Comparison of ENCODE assay signal across 17 cellular contexts in the genomic region with DNA sequence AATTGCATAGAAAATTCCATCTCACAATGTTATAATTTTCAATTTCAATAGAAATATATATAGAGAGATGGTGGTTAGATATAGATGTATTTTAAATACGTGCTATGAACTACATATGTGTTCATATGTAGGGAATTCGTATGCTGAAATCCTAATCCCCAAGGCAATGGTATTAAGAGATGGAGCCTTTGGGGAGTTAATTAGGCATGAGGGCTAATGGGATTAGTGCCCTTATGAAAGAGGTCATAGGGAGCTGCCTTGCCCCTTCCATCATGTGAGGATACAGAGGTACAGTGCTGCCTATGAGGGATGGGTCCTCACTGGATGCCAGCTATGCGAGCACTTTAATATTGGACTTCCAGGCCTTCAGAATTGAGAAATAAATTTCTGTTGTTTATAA.
DNase-seq lines count a peak whose midpoint lies in the region; ATAC-seq and TF ChIP-seq lines count a peak whose summit lies in the region.
"Had no signal": no experiment of that assay in that cellular context is flagged by ENCODE, and none has a peak within 500 bp of the region (broad histone marks: within the 10 kb centered on the region; RNA-seq: fewer than 3 reads in every experiment).

No MANE protein-coding gene starts in this region.

- no peak overlapping the region for H3K23ac ChIP-seq in neuronal stem cell (ENCODE audit: low read depth, low read length, poor library complexity)

- no peak overlapping the region for H2AFZ ChIP-seq in neuronal stem cell (ENCODE audit: low read length)

- H3K27ac Mint-ChIP-seq in CD4-positive, alpha-beta T cell = no peak overlapping the region
- H3K27ac Mint-ChIP-seq: B cell; CD4-positive, alpha-beta memory T cell; CD8-positive, alpha-beta memory T cell had no signal

- H4K91ac ChIP-seq in neuronal stem cell (ENCODE audit: low read depth, low read length, poor library complexity) = no peak overlapping the region

- H3K27ac ChIP-seq in WERI-Rb-1 (no peak overlapping the region), neuronal stem cell (replicated peaks; ENCODE audit: low read length) (no peak overlapping the region)
- no peak overlapping the region for H3K27ac ChIP-seq in effector memory CD4-positive, alpha-beta T cell (ENCODE audit: insufficient read depth, low read length, poor library complexity, severe bottlenecking)
- H3K27ac ChIP-seq in CD4-positive, alpha-beta T cell (ENCODE audit: low read depth, low read length) = no peak overlapping the region
- H3K27ac ChIP-seq: 22Rv1; A549; BLaER1 treated with 17β-estradiol and CSF1 and Interleukin-3, amounts not matched to agents 10 nM and 100 nM; C4-2B had no signal

- H3K14ac ChIP-seq in neuronal stem cell (ENCODE audit: low read length) = no peak overlapping the region

- no peak overlapping the region for H2BK5ac ChIP-seq in neuronal stem cell (ENCODE audit: low read length)

- H3K4me3 ChIP-seq in WERI-Rb-1 (ENCODE audit: low read depth, low read length) (no peak overlapping the region), neuronal stem cell (ENCODE audit: low read length in 2 of 2) (no peak overlapping the region)
- H3K4me3 ChIP-seq in effector memory CD4-positive, alpha-beta T cell (ENCODE audit: insufficient read depth, low read depth, low read length, poor library complexity, severe bottlenecking) = no peak overlapping the region
- H3K4me3 ChIP-seq: A549; BLaER1 treated with 17β-estradiol and CSF1 and Interleukin-3, amounts not matched to agents 10 nM and 100 nM had no signal

- peaks cover 2% of the 10 kb centered on the region for H3K9me3 Mint-ChIP-seq in CD4-positive, alpha-beta T cell

- H3K4me3 Mint-ChIP-seq in CD4-positive, alpha-beta T cell = no peak overlapping the region
- H3K4me3 Mint-ChIP-seq: B cell; CD4-positive, alpha-beta memory T cell; CD8-positive, alpha-beta memory T cell had no signal

- no peaks in the 10 kb centered on the region for H3K4me1 Mint-ChIP-seq in CD4-positive, alpha-beta T cell (ENCODE audit: low read depth)
- H3K4me1 Mint-ChIP-seq: B cell; CD4-positive, alpha-beta memory T cell; CD8-positive, alpha-beta memory T cell had no signal

- no peak overlapping the region for H3K9ac ChIP-seq in neuronal stem cell (ENCODE audit: low read depth, low read length, poor library complexity)
- H3K9ac ChIP-seq: BLaER1 treated with 17β-estradiol and CSF1 and Interleukin-3, amounts not matched to agents 10 nM and 100 nM had no signal

- H2BK15ac ChIP-seq in neuronal stem cell (ENCODE audit: low read length) = no peak overlapping the region

- DNase-seq in NCI-H82 (lab: John Stamatoyannopoulos, UW) = peak; percentile 99
- DNase-seq in WERI-Rb-1 = peak; percentile 27
- DNase-seq in neuronal stem cell (ENCODE audit: low spot score) = peak; percentile 20
- no peak for DNase-seq in activated CD4-positive, alpha-beta T cell treated with anti-CD3 and anti-CD28 coated beads for 48 hours
- DNase-seq in effector memory CD4-positive, alpha-beta T cell = no peak
- no peak for DNase-seq in CD4-positive, alpha-beta T cell
- DNase-seq: AML-193; CD8-positive, alpha-beta memory T cell; COR-L47; DMS79 treated with DMSO at 0.1 percent for 48 hours; GF-D8 had no signal

- no peak overlapping the region for H2BK12ac ChIP-seq in neuronal stem cell (ENCODE audit: low read length)

- CTCF ChIA-PET in CD4-positive, alpha-beta T cell (lab: Charles Lee) = no interaction called here

- H3K9me3 ChIP-seq in WERI-Rb-1 (ENCODE audit: severe bottlenecking) (no peaks in the 10 kb centered on the region), neuronal stem cell (replicated peaks in 1 of 2; ENCODE audit: control insufficient read depth in 2 of 2, insufficient read depth in 1 of 2, low read depth in 1 of 2, low read length in 2 of 2) (no peaks in the 10 kb centered on the region)
- no peaks in the 10 kb centered on the region for H3K9me3 ChIP-seq in effector memory CD4-positive, alpha-beta T cell (ENCODE audit: control insufficient read depth, low read length)
- no peaks in the 10 kb centered on the region for H3K9me3 ChIP-seq in CD4-positive, alpha-beta T cell (ENCODE audit: control insufficient read depth, low read length)

- no peak overlapping the region for H3K4me2 ChIP-seq in neuronal stem cell (ENCODE audit: insufficient read depth, low read length, poor library complexity, severe bottlenecking)
- H3K4me2 ChIP-seq: A549; BLaER1 treated with 17β-estradiol and CSF1 and Interleukin-3, amounts not matched to agents 10 nM and 100 nM had no signal

- H3K4me1 ChIP-seq in neuronal stem cell (ENCODE audit: control insufficient read depth in 2 of 2, insufficient read depth in 1 of 2, low read depth in 1 of 2, low read length in 2 of 2) = peaks cover 0 to 6% of the 10 kb centered on the region in 2 donors
- H3K4me1 ChIP-seq in effector memory CD4-positive, alpha-beta T cell (ENCODE audit: control insufficient read depth, insufficient read depth, low read length, poor library complexity, severe bottlenecking) = no peaks in the 10 kb centered on the region
- H3K4me1 ChIP-seq: A549; BLaER1 treated with 17β-estradiol and CSF1 and Interleukin-3, amounts not matched to agents 10 nM and 100 nM had no signal

- intact Hi-C loops in CD4-positive, alpha-beta T cell (cut with DNase I, micrococcal nuclease) = no loop called here

- H3K36me3 ChIP-seq in WERI-Rb-1 = no peaks in the 10 kb centered on the region
- H3K36me3 ChIP-seq in neuronal stem cell (replicated peaks in 1 of 2; ENCODE audit: control insufficient read depth in 2 of 2, insufficient read depth in 2 of 2, low read length in 2 of 2) = no peaks in the 10 kb centered on the region
- H3K36me3 ChIP-seq in effector memory CD4-positive, alpha-beta T cell (ENCODE audit: control insufficient read depth, insufficient read depth, low read length) = no peaks in the 10 kb centered on the region
- H3K36me3 ChIP-seq: BLaER1 treated with 17β-estradiol and CSF1 and Interleukin-3, amounts not matched to agents 10 nM and 100 nM had no signal

- H3K36me3 Mint-ChIP-seq in CD4-positive, alpha-beta T cell (ENCODE audit: low read depth) = no peaks in the 10 kb centered on the region

- H3K27me3 ChIP-seq in WERI-Rb-1 (ENCODE audit: insufficient read depth, low read depth, severe bottlenecking) (no peaks in the 10 kb centered on the region), neuronal stem cell (ENCODE audit: control insufficient read depth in 3 of 3, insufficient read depth in 3 of 3, low read depth in 1 of 3, low read length in 3 of 3) (no peaks in the 10 kb centered on the region)
- no peaks in the 10 kb centered on the region for H3K27me3 ChIP-seq in effector memory CD4-positive, alpha-beta T cell (replicated peaks; ENCODE audit: control insufficient read depth, insufficient read depth, low read length, poor library complexity, severe bottlenecking)
- H3K27me3 ChIP-seq in CD4-positive, alpha-beta T cell (ENCODE audit: control insufficient read depth, insufficient read depth, low read length) = no peaks in the 10 kb centered on the region
- H3K27me3 ChIP-seq: BLaER1 treated with 17β-estradiol and CSF1 and Interleukin-3, amounts not matched to agents 10 nM and 100 nM had no signal

- no peak overlapping the region for H3K18ac ChIP-seq in neuronal stem cell (ENCODE audit: low read length)

- ATAC-seq in CD4-positive, alpha-beta T cell (ENCODE audit: poor library complexity) = no peak
- ATAC-seq: A549 had no signal

- WGBS in neuronal stem cell (ENCODE audit: extremely low coverage in 2 of 2, insufficient read length in 2 of 2, insufficient replicate concordance in 1 of 2), 2 donors = 100% methylated on average over 1 of the region's 3 CpGs; no CpG with 5 or more reads in 1 of the 2 donors

- H3K27me3 Mint-ChIP-seq in CD4-positive, alpha-beta T cell = peaks cover 5% of the 10 kb centered on the region
- H3K27me3 Mint-ChIP-seq: B cell had no signal

- H3K4ac ChIP-seq in neuronal stem cell (ENCODE audit: low read length) = no peak overlapping the region

- no peak overlapping the region for H2AK5ac ChIP-seq in neuronal stem cell (ENCODE audit: low read depth, low read length)

- H2BK120ac ChIP-seq in neuronal stem cell (ENCODE audit: low read depth, low read length) = no peak overlapping the region

- POLR2A ChIA-PET in CD4-positive, alpha-beta T cell (lab: Charles Lee) = no interaction called here

- H3K79me1 ChIP-seq in neuronal stem cell (ENCODE audit: low read depth, low read length) = no peaks in the 10 kb centered on the region

- no peak overlapping the region for H4K8ac ChIP-seq in neuronal stem cell (ENCODE audit: low read depth, low read length)

- no peak for TF ChIP-seq CTCF in WERI-Rb-1 (IDR thresholded peaks at IDR 0.05; ENCODE audit: low read depth, low read length)
- no peak for TF ChIP-seq CTCF in CD4-positive, alpha-beta T cell (IDR thresholded peaks at IDR 0.05)

Comparison
In these comparisons a context has a peak if more than half of its experiments do, and no peak if none do; other contexts are left out.
1. DNase-seq: peak in NCI-H82 (single experiment), WERI-Rb-1 (single experiment) and neuronal stem cell (single experiment); none in activated CD4-positive, alpha-beta T cell treated with anti-CD3 and anti-CD28 coated beads for 48 hours (single experiment), effector memory CD4-positive, alpha-beta T cell (0 of 3) and CD4-positive, alpha-beta T cell (0 of 10).